Comparison of ENCODE assay signal across 19 cellular contexts in the genomic region with DNA sequence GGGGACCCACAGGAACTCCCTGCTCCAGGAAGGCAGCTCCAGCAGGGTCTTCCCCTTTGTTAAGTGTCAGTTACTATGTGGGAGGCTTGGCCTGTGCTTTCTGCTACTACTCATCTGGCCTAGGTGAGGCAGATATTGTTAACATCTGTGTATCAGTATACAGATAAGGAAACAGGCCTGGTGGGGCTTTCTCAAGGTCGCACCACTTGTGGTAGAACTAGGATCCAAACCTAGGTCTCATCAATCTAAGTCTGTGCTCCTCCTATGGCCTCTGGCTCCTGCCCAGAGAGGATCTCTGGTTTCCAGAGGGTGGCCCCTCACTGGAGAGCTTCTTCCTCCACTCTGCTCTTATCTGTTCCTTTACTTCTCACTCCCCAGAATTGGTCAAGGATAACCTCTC. TPM values are rescaled to one million over a fixed set of nuclear protein-coding genes. Genes with fewer than 3 reads are reported as not detected.
DNase-seq lines count a peak whose midpoint lies in the region; ATAC-seq, FAIRE-seq and TF ChIP-seq lines count a peak whose summit lies in the region.
"Had no signal": no experiment of that assay in that cellular context is flagged by ENCODE, and none has a peak within 500 bp of the region (broad histone marks: within the 10 kb centered on the region; RNA-seq: fewer than 3 reads in every experiment).

No MANE protein-coding gene starts in this region.

- H2AFZ ChIP-seq in GM23248 (no peak overlapping the region), GM12878 (ENCODE audit: control insufficient read depth, low read depth, low read length) (no peak overlapping the region)

- no peak for FAIRE-seq in GM12878 (lab: Jason Lieb, UNC)
- FAIRE-seq: A204.1 had no signal

- no peaks in the 10 kb centered on the region for H3K9me3 Mint-ChIP-seq in activated T-cell treated with anti-CD3 and anti-CD28 coated beads, Interleukin-2, amount 50 U/mL, for 24 hours
- no peaks in the 10 kb centered on the region for H3K9me3 Mint-ChIP-seq in activated T-cell treated with anti-CD3 and anti-CD28 coated beads, Interleukin-2, amount 50 U/mL, for 4 hours
- no peaks in the 10 kb centered on the region for H3K9me3 Mint-ChIP-seq in natural killer cell treated with Interleukin-12 subunit alpha and Interleukin-12 subunit beta and Interleukin-15 and Interleukin-18, amount 100 ng/mL, for 72 hours
- H3K9me3 Mint-ChIP-seq: CD4-positive, alpha-beta T cell had no signal

- TF ChIP-seq CTCF in GM12878 (IDR thresholded peaks at IDR 0.05 in 2 of 3, conservative IDR thresholded peaks at IDR 0.05 in 1 of 3; ENCODE audit: control insufficient read depth in 2 of 3, extremely low read depth in 1 of 3, insufficient read depth in 1 of 3, low read depth in 3 of 3, low read length in 3 of 3) (no peak), spleen (IDR thresholded peaks at IDR 0.05 in 8 of 11, conservative IDR thresholded peaks at IDR 0.05 in 3 of 11) (no peak)

- no peak for TF ChIP-seq EP300 in GM12878 (IDR thresholded peaks at IDR 0.05; ENCODE audit: borderline replicate concordance in 1 of 2, control insufficient read depth in 1 of 2, low read depth in 2 of 2, low read length in 2 of 2)

- RAD21 ChIA-PET in GM12878 (lab: Charles Lee; ENCODE audit: unreplicated experiment): interaction anchor here (0.9 to 3.0 kb wide), 11 partner anchors 8 to 280 kb away, joined by 3 to 15 read pairs (median 4); no protein-coding TSS in a partner anchor

- no peak for TF ChIP-seq POLR2A in GM12878 (IDR thresholded peaks at IDR 0.05; ENCODE audit: low read depth, low read length)
- TF ChIP-seq POLR2A in spleen (IDR thresholded peaks at IDR 0.05): no peak

- H3K27me3 ChIP-seq in GM23248 (replicated peaks; ENCODE audit: insufficient read depth) (no peaks in the 10 kb centered on the region), GM12878 (replicated peaks in 1 of 2; ENCODE audit: control insufficient read depth in 2 of 2, insufficient read depth in 2 of 2, low read length in 1 of 2) (peaks cover 0 to 14% of the 10 kb centered on the region in 2 experiments; a peak in 1 of 4 replicates), spleen (replicated peaks in 1 of 7) (peaks cover 0 to 21% (median 5%) of the 10 kb centered on the region in 7 donors), SJCRH30 (peaks cover 32% of the 10 kb centered on the region)
- H3K27me3 ChIP-seq: Peyer's patch had no signal

- no peak overlapping the region for H3K27ac ChIP-seq in GM23248
- H3K27ac ChIP-seq in GM12878 (ENCODE audit: control insufficient read depth, insufficient read depth): no peak overlapping the region
- H3K27ac ChIP-seq in spleen: peak overlapping the region in 5 of 8 donors; percentile 27 to 55 (median 46)
- no peak overlapping the region for H3K27ac ChIP-seq in SJCRH30
- H3K27ac ChIP-seq: Peyer's patch had no signal

- no peak for ATAC-seq in activated T-cell treated with anti-CD3 and anti-CD28 coated beads, Interleukin-2, amount 50 U/mL, for 4 hours
- peak; percentile 4; the same call in 2 of the 3 replicates for ATAC-seq in GM12878
- ATAC-seq in natural killer cell treated with Interleukin-12 subunit alpha and Interleukin-12 subunit beta and Interleukin-15 and Interleukin-18, amount 100 ng/mL, for 72 hours: no peak
- ATAC-seq: HCT116 had no signal

- DNase-seq in activated T-cell treated with anti-CD3 and anti-CD28 coated beads, Interleukin-2, amount 50 U/mL, for 24 hours: no peak
- no peak for DNase-seq in activated T-cell treated with anti-CD3 and anti-CD28 coated beads, Interleukin-2, amount 50 U/mL, for 4 hours
- DNase-seq in GM23248 (no peak), GM12878 (ENCODE audit: low read depth, low spot score) (no peak), spleen (no peak), SJCRH30 (no peak)
- no peak for DNase-seq in natural killer cell treated with Interleukin-12 subunit alpha and Interleukin-12 subunit beta and Interleukin-15 and Interleukin-18, amount 100 ng/mL, for 72 hours (ENCODE audit: low spot score)
- DNase-seq: Caco-2; CD4-positive, alpha-beta T cell; GF-D8; GOT3; KBM-7; NCI-H1105 treated with DMSO at 0.1 percent for 48 hours; NCI-H1694; NCI-H2081 treated with DMSO at 0.1 percent for 48 hours; Peyer's patch had no signal

- SMC1A ChIA-PET in GM12878 (lab: Charles Lee; ENCODE audit: uncharacterized antibody, unreplicated experiment): interaction anchor here (1.0 to 17.8 kb wide), 7 partner anchors 8 to 1118 kb away, joined by 3 to 524 read pairs (median 4); no protein-coding TSS in a partner anchor

- peaks cover 98% of the 10 kb centered on the region for H3K79me2 ChIP-seq in GM23248 (ENCODE audit: insufficient read depth)
- H3K79me2 ChIP-seq in GM12878 (ENCODE audit: control insufficient read depth, insufficient read depth, low read length): no peaks in the 10 kb centered on the region

- peaks cover 19% of the 10 kb centered on the region for H3K36me3 Mint-ChIP-seq in activated T-cell treated with anti-CD3 and anti-CD28 coated beads, Interleukin-2, amount 50 U/mL, for 24 hours (ENCODE audit: low read depth)
- no peaks in the 10 kb centered on the region for H3K36me3 Mint-ChIP-seq in activated T-cell treated with anti-CD3 and anti-CD28 coated beads, Interleukin-2, amount 50 U/mL, for 4 hours (ENCODE audit: insufficient read depth)
- no peaks in the 10 kb centered on the region for H3K36me3 Mint-ChIP-seq in natural killer cell treated with Interleukin-12 subunit alpha and Interleukin-12 subunit beta and Interleukin-15 and Interleukin-18, amount 100 ng/mL, for 72 hours

- no peak overlapping the region for H3K4me3 Mint-ChIP-seq in activated T-cell treated with anti-CD3 and anti-CD28 coated beads, Interleukin-2, amount 50 U/mL, for 24 hours
- H3K4me3 Mint-ChIP-seq in activated T-cell treated with anti-CD3 and anti-CD28 coated beads, Interleukin-2, amount 50 U/mL, for 4 hours: no peak overlapping the region
- no peak overlapping the region for H3K4me3 Mint-ChIP-seq in natural killer cell treated with Interleukin-12 subunit alpha and Interleukin-12 subunit beta and Interleukin-15 and Interleukin-18, amount 100 ng/mL, for 72 hours

- no peak for TF ChIP-seq RAD21 in GM12878 (IDR thresholded peaks at IDR 0.05; ENCODE audit: insufficient read depth, low read depth, low read length)

- H3K4me3 ChIP-seq in GM23248: no peak overlapping the region
- no peak overlapping the region for H3K4me3 ChIP-seq in GM12878
- peak overlapping the region in 1 of 8 donors; percentile 6 for H3K4me3 ChIP-seq in spleen
- no peak overlapping the region for H3K4me3 ChIP-seq in SJCRH30
- H3K4me3 ChIP-seq: Peyer's patch had no signal

- POLR2A ChIA-PET in GM12878 (lab: Charles Lee): interaction anchor here (0.9 to 1.6 kb wide), 3 partner anchors 23 to 95 kb away, joined by 4 to 6 read pairs (median 5); no protein-coding TSS in a partner anchor

- peaks cover 63% of the 10 kb centered on the region for H3K4me1 Mint-ChIP-seq in activated T-cell treated with anti-CD3 and anti-CD28 coated beads, Interleukin-2, amount 50 U/mL, for 24 hours (ENCODE audit: low read depth)
- peaks cover 26% of the 10 kb centered on the region for H3K4me1 Mint-ChIP-seq in activated T-cell treated with anti-CD3 and anti-CD28 coated beads, Interleukin-2, amount 50 U/mL, for 4 hours (ENCODE audit: low read depth)
- peaks cover 0 to 8% of the 10 kb centered on the region in 2 donors for H3K4me1 Mint-ChIP-seq in natural killer cell treated with Interleukin-12 subunit alpha and Interleukin-12 subunit beta and Interleukin-15 and Interleukin-18, amount 100 ng/mL, for 72 hours (ENCODE audit: low read depth in 2 of 2)

- no peaks in the 10 kb centered on the region for H3K9me2 ChIP-seq in GM23248 (ENCODE audit: insufficient read depth)

- H3K27ac Mint-ChIP-seq in activated T-cell treated with anti-CD3 and anti-CD28 coated beads, Interleukin-2, amount 50 U/mL, for 24 hours: peak overlapping the region; percentile 37
- H3K27ac Mint-ChIP-seq in natural killer cell treated with Interleukin-12 subunit alpha and Interleukin-12 subunit beta and Interleukin-15 and Interleukin-18, amount 100 ng/mL, for 72 hours: no peak overlapping the region

- intact Hi-C loops in GM12878 (cut with micrococcal nuclease; ENCODE audit: unreplicated experiment) (no loop called here), spleen (cut with DNase I; ENCODE audit: low total_unique reads) (no loop called here)

- no peaks in the 10 kb centered on the region; the same call in 1 of the 2 replicates for H3F3A ChIP-seq in GM23248 (ENCODE audit: insufficient read depth)

- H3K36me3 ChIP-seq in GM23248 (ENCODE audit: low read depth): no peaks in the 10 kb centered on the region
- no peaks in the 10 kb centered on the region for H3K36me3 ChIP-seq in GM12878 (ENCODE audit: control insufficient read depth in 2 of 2, insufficient read depth in 2 of 2, low read length in 1 of 2)
- H3K36me3 ChIP-seq in spleen: peaks cover 0 to 12% (median 0%) of the 10 kb centered on the region in 6 donors
- H3K36me3 ChIP-seq in SJCRH30: no peaks in the 10 kb centered on the region
- H3K36me3 ChIP-seq: BE2C, Peyer's patch had no signal

- no TSS peak for BruUV-seq in GM12878 (replicated peaks; lab: Mats Ljungman, UMichigan)

- in situ Hi-C loops in GM23248 (cut with MboI) (no loop called here), GM12878 (cut with MboI) (no loop called here)

- peaks cover 3% of the 10 kb centered on the region for H3K27me3 Mint-ChIP-seq in activated T-cell treated with anti-CD3 and anti-CD28 coated beads, Interleukin-2, amount 50 U/mL, for 24 hours
- peaks cover 3% of the 10 kb centered on the region for H3K27me3 Mint-ChIP-seq in activated T-cell treated with anti-CD3 and anti-CD28 coated beads, Interleukin-2, amount 50 U/mL, for 4 hours (ENCODE audit: low read depth)
- peaks cover 6 to 13% of the 10 kb centered on the region in 2 donors for H3K27me3 Mint-ChIP-seq in natural killer cell treated with Interleukin-12 subunit alpha and Interleukin-12 subunit beta and Interleukin-15 and Interleukin-18, amount 100 ng/mL, for 72 hours
- H3K27me3 Mint-ChIP-seq: CD4-positive, alpha-beta T cell had no signal

- H3K4me2 ChIP-seq in GM23248 (ENCODE audit: unreplicated experiment): peak overlapping the region; percentile 39
- H3K4me2 ChIP-seq in GM12878 (ENCODE audit: control insufficient read depth, insufficient read depth): no peak overlapping the region

- H3K9me3 ChIP-seq in GM23248 (ENCODE audit: low read depth) (no peaks in the 10 kb centered on the region), GM12878 (replicated peaks; ENCODE audit: control insufficient read depth, insufficient read depth, low read length) (no peaks in the 10 kb centered on the region), spleen (no peaks in the 10 kb centered on the region), SJCRH30 (replicated peaks) (no peaks in the 10 kb centered on the region)
- H3K9me3 ChIP-seq: BE2C, Caco-2, Peyer's patch had no signal

- 92 to 95% methylated on average over 1 of the region's 1 CpG for WGBS in GM23248 (ENCODE audit: low coverage in 1 of 2, low lambda C conversion rate in 2 of 2, missing lambda C conversion rate in 2 of 2), 2 experiments
- 47% methylated on average over 1 of the region's 1 CpG for WGBS in GM12878 (ENCODE audit: insufficient coverage, insufficient replicate concordance, low lambda C conversion rate, missing lambda C conversion rate)
- WGBS in spleen, 5 donors: 58 to 89% (median 77%) methylated on average over 1 of the region's 1 CpG

- CTCF ChIA-PET in GM12878 (lab: Yijun Ruan, JAX): interaction anchor here (0.8 to 18.8 kb wide), 7 partner anchors 8 to 245 kb away, joined by 3 to 753 read pairs (median 6); no protein-coding TSS in a partner anchor

- H3K4me1 ChIP-seq in GM23248 (ENCODE audit: insufficient read depth): peaks cover 36% of the 10 kb centered on the region
- H3K4me1 ChIP-seq in GM12878 (ENCODE audit: control insufficient read depth, insufficient read depth, low read length): no peaks in the 10 kb centered on the region; the same call in 1 of the 2 replicates
- peaks cover 34 to 73% (median 57%) of the 10 kb centered on the region in 6 donors for H3K4me1 ChIP-seq in spleen
- H3K4me1 ChIP-seq in SJCRH30: no peaks in the 10 kb centered on the region
- H3K4me1 ChIP-seq: Caco-2 had no signal

- no peak overlapping the region for H3K9ac ChIP-seq in GM23248
- no peak overlapping the region for H3K9ac ChIP-seq in GM12878 (ENCODE audit: control insufficient read depth, insufficient read depth, low read length)

- H4K20me1 ChIP-seq in GM23248 (ENCODE audit: insufficient read depth): 0 out of 2 replicates have a peak, but pooled peaks cover 4% of the 10 kb centered on the region
- H4K20me1 ChIP-seq in GM12878 (ENCODE audit: control insufficient read depth, insufficient read depth): no peaks in the 10 kb centered on the region

RNA-seq across cellular contexts. Expression of a gene that starts 5.5 kb away (rescaled TPM):
- 1 to 10 TPM; 6.4 to 8.1 (median 7.9) TPM for total RNA-seq in activated T-cell treated with anti-CD3 and anti-CD28 coated beads, Interleukin-2, amount 50 U/mL, for 4 hours
- 12.1 and 29.3 TPM in 2 replicates for total RNA-seq in GM23248 (2014; rRNA removed; shearing (Covaris generic))
- polyA plus RNA-seq in GM23248 (2016; fragmentation: Nextera tagmentation; extraction: Ambion mirVana) (8.0 and 8.9 TPM in 2 replicates), GM12878 (2011; rRNA removed) (0.62 and 1.2 TPM in 2 replicates), GM12878 (2014; fragmentation: Illumina TruSeq; extraction: Trizol) (0.25 and 0.26 TPM in 2 replicates), GM12878 (2014; fragmentation: Nextera tagmentation; extraction: Ambion mirVana) (under 1 TPM; 0.06 to 0.16 TPM), GM12878 (2014; rRNA removed) (0.83 and 0.90 TPM in 2 replicates), GM12878 (2016; fragmentation: Nextera tagmentation; extraction: Ambion mirVana) (under 1 TPM; 0.06 to 0.47 TPM), spleen (1 to 10 TPM; 1.4 to 3.7 (median 2.1) TPM)
- total RNA-seq in GM12878 (2013; cell fraction: nucleolus; rRNA removed): 45.1 and 50.7 TPM in 2 replicates
- total RNA-seq in GM12878 (2014; rRNA removed) (0.45 and 0.93 TPM in 2 replicates), GM12878 (2014; rRNA removed; fragmentation: Illumina TruSeq; extraction: Trizol) (0.22 and 0.28 TPM in 2 replicates), GM12878 (2021) (1.7 and 1.8 TPM in 2 replicates), spleen (10 to 100 TPM in 5 of 7 donors, 1 to 10 TPM in 2; 9.8 to 22.1 (median 14.8) TPM)
- 0.21 TPM for polyA plus RNA-seq in GM12878 (2011; ENCODE audit: low read depth)
- polyA plus RNA-seq in GM12878 (2011; cell fraction: cytosol; rRNA removed): 1.2 and 1.3 TPM in 2 replicates
- polyA plus RNA-seq in GM12878 (2011; cell fraction: nucleus; rRNA removed): 8.7 and 9.2 TPM in 2 replicates
- polyA plus RNA-seq in GM12878 (2012): 0.45 and 1.1 TPM in 2 replicates
- 2.7 TPM in 2 replicates for polyA minus RNA-seq in GM12878 (2011; rRNA and poly(A)+ RNA removed)
- 0.40 and 0.62 TPM in 2 replicates for polyA minus RNA-seq in GM12878 (2011; cell fraction: cytosol; rRNA and poly(A)+ RNA removed)
- polyA minus RNA-seq in GM12878 (2011; cell fraction: nucleus; rRNA and poly(A)+ RNA removed): 3.0 and 4.0 TPM in 2 replicates
- 1 to 10 TPM in 1 of 2 donors, under 1 TPM in 1; 0.88 to 2.1 TPM for total RNA-seq in natural killer cell treated with Interleukin-12 subunit alpha and Interleukin-12 subunit beta and Interleukin-15 and Interleukin-18, amount 100 ng/mL, for 72 hours
- total RNA-seq in SJCRH30 (2014; rRNA removed; shearing (Covaris generic)): 0.61 and 0.99 TPM in 2 replicates

Comparison
In these comparisons a context has a peak if more than half of its experiments do, and no peak if none do; other contexts are left out.
1. H3K27ac ChIP-seq: peak in spleen (5 of 8); none in GM23248 (single experiment), GM12878 (single experiment) and SJCRH30 (single experiment).